In genomic region chr18:33062834-33063364, GRCh38 we compare ENCODE assay signal across 16 cellular contexts.
DNase-seq lines count a peak whose midpoint lies in the region; ATAC-seq and TF ChIP-seq lines count a peak whose summit lies in the region.
"Had no signal": no experiment of that assay in that cellular context is flagged by ENCODE, and none has a peak within 500 bp of the region (broad histone marks: within the 10 kb centered on the region; RNA-seq: fewer than 3 reads in every experiment).

No MANE protein-coding gene starts in this region.

- H3K9me2 ChIP-seq in SK-N-SH = no peaks in the 10 kb centered on the region

- H2BK15ac ChIP-seq in neuronal stem cell (ENCODE audit: low read length) = no peak overlapping the region

- peaks cover 2% of the 10 kb centered on the region for H3K36me3 Mint-ChIP-seq in chondrocyte (ENCODE audit: low read depth)

- H3F3A ChIP-seq in SK-N-SH (replicated peaks; ENCODE audit: insufficient read depth) = no peaks in the 10 kb centered on the region

- peak overlapping the region; percentile 56 for H2AK5ac ChIP-seq in neuronal stem cell (ENCODE audit: low read depth, low read length)

- peaks cover 11% of the 10 kb centered on the region for H3K9me3 Mint-ChIP-seq in chondrocyte (ENCODE audit: low read depth)

- H3K4ac ChIP-seq in neuronal stem cell (ENCODE audit: low read length) = no peak overlapping the region

- WGBS in SK-N-SH (ENCODE audit: low lambda C conversion rate) = 15% methylated on average over 3 of the region's 6 CpGs
- WGBS in neuronal stem cell (ENCODE audit: extremely low coverage in 2 of 2, insufficient read length in 2 of 2, insufficient replicate concordance in 1 of 2), 2 donors = no CpG with 5 or more reads among the region's 6 CpGs
- WGBS in testis, 2 donors = 91 to 92% methylated on average over 4 to 6 of the region's 6 CpGs

- H3K4me3 ChIP-seq in SK-N-SH (ENCODE audit: low read depth in 2 of 2, low read length in 1 of 2) = no peak overlapping the region
- no peak overlapping the region for H3K4me3 ChIP-seq in neuronal stem cell (ENCODE audit: low read length in 2 of 2)
- H3K4me3 ChIP-seq in upper lobe of right lung = no peak overlapping the region
- no peak overlapping the region for H3K4me3 ChIP-seq in testis
- H3K4me3 ChIP-seq: BLaER1 treated with 17β-estradiol and CSF1 and Interleukin-3, amounts not matched to agents 10 nM and 100 nM had no signal

- H3K18ac ChIP-seq in neuronal stem cell (ENCODE audit: low read length) = peak overlapping the region; percentile 41

- H3K27ac ChIP-seq in SK-N-SH (ENCODE audit: low read depth in 2 of 2, low read length in 1 of 2) (no peak overlapping the region), neuronal stem cell (replicated peaks; ENCODE audit: low read length) (no peak overlapping the region), upper lobe of right lung (no peak overlapping the region), testis (no peak overlapping the region)
- H3K27ac ChIP-seq: 22Rv1; BLaER1 treated with 17β-estradiol and CSF1 and Interleukin-3, amounts not matched to agents 10 nM and 100 nM had no signal

- H3K4me1 ChIP-seq in SK-N-SH (ENCODE audit: control insufficient read depth in 1 of 2, insufficient read depth in 2 of 2, low read depth in 1 of 2, low read length in 1 of 2) (peaks cover 0 to 8% of the 10 kb centered on the region in 2 experiments; a peak in 1 of 4 replicates), neuronal stem cell (ENCODE audit: control insufficient read depth in 2 of 2, insufficient read depth in 1 of 2, low read depth in 1 of 2, low read length in 2 of 2) (no peaks in the 10 kb centered on the region), upper lobe of right lung (no peaks in the 10 kb centered on the region), testis (no peaks in the 10 kb centered on the region)
- H3K4me1 ChIP-seq: BLaER1 treated with 17β-estradiol and CSF1 and Interleukin-3, amounts not matched to agents 10 nM and 100 nM had no signal

- no peaks in the 10 kb centered on the region for H3K4me1 Mint-ChIP-seq in chondrocyte (ENCODE audit: low read depth)

- no peaks in the 10 kb centered on the region for H3K79me1 ChIP-seq in neuronal stem cell (ENCODE audit: low read depth, low read length)

- H4K8ac ChIP-seq in neuronal stem cell (ENCODE audit: low read depth, low read length) = peak overlapping the region; percentile 0

- H3K4me3 Mint-ChIP-seq in chondrocyte (ENCODE audit: unreplicated experiment) = no peak overlapping the region
- H3K4me3 Mint-ChIP-seq: CD4-positive, alpha-beta T cell had no signal

- no peak overlapping the region for H4K91ac ChIP-seq in neuronal stem cell (ENCODE audit: low read depth, low read length, poor library complexity)

- no peak for TF ChIP-seq RAD21 in SK-N-SH (IDR thresholded peaks at IDR 0.05; ENCODE audit: low read length)

- H3K4me2 ChIP-seq in SK-N-SH (no peak overlapping the region), neuronal stem cell (ENCODE audit: insufficient read depth, low read length, poor library complexity, severe bottlenecking) (no peak overlapping the region)
- H3K4me2 ChIP-seq: BLaER1 treated with 17β-estradiol and CSF1 and Interleukin-3, amounts not matched to agents 10 nM and 100 nM had no signal

- H2BK5ac ChIP-seq in neuronal stem cell (ENCODE audit: low read length) = no peak overlapping the region

- no peak for TF ChIP-seq CTCF in SK-N-SH (IDR thresholded peaks at IDR 0.05)
- TF ChIP-seq CTCF in chondrocyte (IDR thresholded peaks at IDR 0.05) = no peak
- no peak for TF ChIP-seq CTCF in upper lobe of right lung (IDR thresholded peaks at IDR 0.05)
- no peak for TF ChIP-seq CTCF in testis (IDR thresholded peaks at IDR 0.05)

- no peak overlapping the region for H3K27ac Mint-ChIP-seq in chondrocyte (ENCODE audit: unreplicated experiment)
- H3K27ac Mint-ChIP-seq: CD4-positive, alpha-beta T cell had no signal

- no peaks in the 10 kb centered on the region for H3K27me3 Mint-ChIP-seq in chondrocyte (ENCODE audit: low read depth)
- H3K27me3 Mint-ChIP-seq: CD4-positive, alpha-beta T cell had no signal

- H4K20me1 ChIP-seq in SK-N-SH (ENCODE audit: insufficient read depth) = no peaks in the 10 kb centered on the region
- H4K20me1 ChIP-seq: BLaER1 treated with 17β-estradiol and CSF1 and Interleukin-3, amounts not matched to agents 10 nM and 100 nM had no signal

- no peaks in the 10 kb centered on the region for H3K79me2 ChIP-seq in SK-N-SH (ENCODE audit: insufficient read depth)

- TF ChIP-seq POLR2A in testis (IDR thresholded peaks at IDR 0.05) = no peak

- POLR2A ChIA-PET in SK-N-SH (lab: Yijun Ruan, JAX) = no interaction called here

- H3K23ac ChIP-seq in neuronal stem cell (ENCODE audit: low read depth, low read length, poor library complexity) = no peak overlapping the region

- ATAC-seq in SK-N-SH treated with all-trans-retinoic acid at 6 μM for 48 hours (no peak), upper lobe of right lung (peak; percentile 27), HG03280 (IDR thresholded peaks at IDR 0.05; ENCODE audit: unreplicated experiment) (no peak)
- ATAC-seq: HCT116 had no signal

- peak overlapping the region; percentile 47 for H3K14ac ChIP-seq in neuronal stem cell (ENCODE audit: low read length)

- intact Hi-C loops in upper lobe of right lung (cut with DNase I) (no loop called here), testis (cut with DNase I; ENCODE audit: low total_unique reads) (no loop called here)

- H3K36me3 ChIP-seq in SK-N-SH (replicated peaks in 1 of 2; ENCODE audit: control insufficient read depth in 1 of 2, insufficient read depth in 2 of 2, low read length in 1 of 2) (no peaks in the 10 kb centered on the region), neuronal stem cell (replicated peaks in 1 of 2; ENCODE audit: control insufficient read depth in 2 of 2, insufficient read depth in 2 of 2, low read length in 2 of 2) (no peaks in the 10 kb centered on the region), upper lobe of right lung (no peaks in the 10 kb centered on the region), testis (ENCODE audit: low read depth, missing control alignments) (no peaks in the 10 kb centered on the region)
- H3K36me3 ChIP-seq: BLaER1 treated with 17β-estradiol and CSF1 and Interleukin-3, amounts not matched to agents 10 nM and 100 nM had no signal

- H3K9ac ChIP-seq in SK-N-SH (no peak overlapping the region), neuronal stem cell (ENCODE audit: low read depth, low read length, poor library complexity) (no peak overlapping the region)
- H3K9ac ChIP-seq: BLaER1 treated with 17β-estradiol and CSF1 and Interleukin-3, amounts not matched to agents 10 nM and 100 nM had no signal

- H3K27me3 ChIP-seq in SK-N-SH (ENCODE audit: insufficient read depth) (no peaks in the 10 kb centered on the region), neuronal stem cell (ENCODE audit: control insufficient read depth in 3 of 3, insufficient read depth in 3 of 3, low read depth in 1 of 3, low read length in 3 of 3) (no peaks in the 10 kb centered on the region), upper lobe of right lung (no peaks in the 10 kb centered on the region), testis (no peaks in the 10 kb centered on the region)
- H3K27me3 ChIP-seq: BLaER1 treated with 17β-estradiol and CSF1 and Interleukin-3, amounts not matched to agents 10 nM and 100 nM had no signal

- H2AFZ ChIP-seq in SK-N-SH (ENCODE audit: low read depth) (no peak overlapping the region), neuronal stem cell (ENCODE audit: low read length) (no peak overlapping the region)

- CTCF ChIA-PET in SK-N-SH (lab: Yijun Ruan, JAX) = no interaction called here

- no peaks in the 10 kb centered on the region for H3K9me3 ChIP-seq in SK-N-SH
- no peaks in the 10 kb centered on the region for H3K9me3 ChIP-seq in neuronal stem cell (replicated peaks in 1 of 2; ENCODE audit: control insufficient read depth in 2 of 2, insufficient read depth in 1 of 2, low read depth in 1 of 2, low read length in 2 of 2)
- no peaks in the 10 kb centered on the region for H3K9me3 ChIP-seq in upper lobe of right lung
- H3K9me3 ChIP-seq in testis = no peaks in the 10 kb centered on the region
- H3K9me3 ChIP-seq: BLaER1 treated with 17β-estradiol and CSF1 and Interleukin-3, amounts not matched to agents 10 nM and 100 nM had no signal

- TF ChIP-seq EP300 in SK-N-SH (IDR thresholded peaks at IDR 0.05; ENCODE audit: borderline replicate concordance in 1 of 2, low read depth in 1 of 2, low read length in 1 of 2) = no peak

- DNase-seq in SK-N-SH = peak; percentile 9
- DNase-seq in chondrocyte (ENCODE audit: low spot score) = peak; percentile 48
- no peak for DNase-seq in neuronal stem cell (ENCODE audit: low spot score)
- no peak for DNase-seq in upper lobe of right lung
- DNase-seq in testis = no peak
- DNase-seq in stimulated activated CD4-positive, alpha-beta T cell treated with anti-CD3 and anti-CD28 coated beads, Interleukin-12 subunit alpha, Interleukin-12 subunit beta, amount 100 ng/mL, for 4 hours = no peak
- DNase-seq: AML-193; Calu3; CD4-positive, alpha-beta T cell; DMS 273 treated with DMSO at 0.1 percent for 48 hours; IMR-90 had no signal

- H2BK120ac ChIP-seq in neuronal stem cell (ENCODE audit: low read depth, low read length) = no peak overlapping the region

- no peak overlapping the region for H2BK12ac ChIP-seq in neuronal stem cell (ENCODE audit: low read length)

TF ChIP-seq in SK-N-SH, 30 proteins besides CTCF, POLR2A, EP300 and RAD21:
- TF ChIP-seq EZH2phosphoT487 (IDR thresholded peaks at IDR 0.05; ENCODE audit: borderline replicate concordance, low read depth) = no peak
- no peak for TF ChIP-seq YY1 (IDR thresholded peaks at IDR 0.05; ENCODE audit: low read depth)
- no peak for TF ChIP-seq RXRA (IDR thresholded peaks at IDR 0.05; ENCODE audit: borderline replicate concordance, low read depth)
- TF ChIP-seq MEF2A (IDR thresholded peaks at IDR 0.05; ENCODE audit: borderline replicate concordance, low read depth) = no peak
- TF ChIP-seq NFIC (IDR thresholded peaks at IDR 0.05; ENCODE audit: borderline replicate concordance) = no peak
- no peak for TF ChIP-seq FOSL2 (IDR thresholded peaks at IDR 0.05; ENCODE audit: borderline replicate concordance, low read depth)

TF ChIP-seq in SK-N-SH treated with all-trans-retinoic acid at 6 μM for 48 hours, 23 proteins besides CTCF, POLR2A, EP300 and RAD21 (continues in another document):
- TF ChIP-seq GLIS3 (CRISPR knock-in tag; IDR thresholded peaks at IDR 0.05) (no peak), BACH2 (CRISPR knock-in tag; IDR thresholded peaks at IDR 0.05; ENCODE audit: borderline replicate concordance) (no peak), ZNF8 (CRISPR knock-in tag; IDR thresholded peaks at IDR 0.05) (no peak), ISL1 (CRISPR knock-in tag; IDR thresholded peaks at IDR 0.05) (no peak), ESRRG (CRISPR knock-in tag; IDR thresholded peaks at IDR 0.05) (no peak), ZNF70 (CRISPR knock-in tag; IDR thresholded peaks at IDR 0.05) (no peak)

Comparison
In these comparisons a context has a peak if more than half of its experiments do, and no peak if none do; other contexts are left out.
1. DNase-seq: peak in SK-N-SH (single experiment) and chondrocyte (single experiment); none in neuronal stem cell (single experiment), upper lobe of right lung (single experiment), testis (single experiment) and stimulated activated CD4-positive, alpha-beta T cell treated with anti-CD3 and anti-CD28 coated beads, Interleukin-12 subunit alpha, Interleukin-12 subunit beta, amount 100 ng/mL, for 4 hours (single experiment).